In the genomic region with DNA sequence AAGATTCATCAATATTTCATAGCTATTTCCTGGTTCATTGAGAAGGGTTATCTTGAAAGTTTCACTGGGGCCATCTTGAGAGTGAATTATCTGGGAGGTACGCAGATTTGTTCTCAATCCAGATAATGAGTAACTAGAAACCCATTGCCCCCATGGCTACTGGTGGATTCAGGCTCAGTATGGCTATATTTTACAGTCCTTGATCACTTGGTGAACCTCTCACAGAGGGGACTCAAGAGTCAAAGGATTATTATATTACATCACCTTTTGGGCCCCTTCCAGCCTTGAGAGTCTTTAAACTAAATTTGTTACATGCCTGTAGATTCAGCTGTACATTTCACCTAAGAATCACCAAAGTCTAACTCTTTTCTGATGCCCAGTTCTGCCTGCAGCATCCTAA, we compare ENCODE assay signal across 1 cellular context.
TF ChIP-seq lines count a peak whose summit lies in the region.

No MANE protein-coding gene starts in this region.

TF ChIP-seq in GM23338, 12 proteins besides CTCF, POLR2A, EP300 and RAD21:
- TF ChIP-seq, protein P1, sequence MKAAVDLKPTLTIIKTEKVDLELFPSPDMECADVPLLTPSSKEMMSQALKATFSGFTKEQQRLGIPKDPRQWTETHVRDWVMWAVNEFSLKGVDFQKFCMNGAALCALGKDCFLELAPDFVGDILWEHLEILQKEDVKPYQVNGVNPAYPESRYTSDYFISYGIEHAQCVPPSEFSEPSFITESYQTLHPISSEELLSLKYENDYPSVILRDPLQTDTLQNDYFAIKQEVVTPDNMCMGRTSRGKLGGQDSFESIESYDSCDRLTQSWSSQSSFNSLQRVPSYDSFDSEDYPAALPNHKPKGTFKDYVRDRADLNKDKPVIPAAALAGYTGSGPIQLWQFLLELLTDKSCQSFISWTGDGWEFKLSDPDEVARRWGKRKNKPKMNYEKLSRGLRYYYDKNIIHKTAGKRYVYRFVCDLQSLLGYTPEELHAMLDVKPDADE (IDR thresholded peaks at IDR 0.05) = no peak
- TF ChIP-seq CREB1 (CRISPR knock-in tag; IDR thresholded peaks at IDR 0.05; ENCODE audit: low read depth) (no peak), NANOG (IDR thresholded peaks at IDR 0.05; ENCODE audit: borderline replicate concordance) (no peak), POLR2AphosphoS5 (IDR thresholded peaks at IDR 0.05; ENCODE audit: low read depth) (no peak), EZH2 (IDR thresholded peaks at IDR 0.05; ENCODE audit: low read depth, unreplicated experiment) (peak; percentile 0)
- TF ChIP-seq, protein P2, sequence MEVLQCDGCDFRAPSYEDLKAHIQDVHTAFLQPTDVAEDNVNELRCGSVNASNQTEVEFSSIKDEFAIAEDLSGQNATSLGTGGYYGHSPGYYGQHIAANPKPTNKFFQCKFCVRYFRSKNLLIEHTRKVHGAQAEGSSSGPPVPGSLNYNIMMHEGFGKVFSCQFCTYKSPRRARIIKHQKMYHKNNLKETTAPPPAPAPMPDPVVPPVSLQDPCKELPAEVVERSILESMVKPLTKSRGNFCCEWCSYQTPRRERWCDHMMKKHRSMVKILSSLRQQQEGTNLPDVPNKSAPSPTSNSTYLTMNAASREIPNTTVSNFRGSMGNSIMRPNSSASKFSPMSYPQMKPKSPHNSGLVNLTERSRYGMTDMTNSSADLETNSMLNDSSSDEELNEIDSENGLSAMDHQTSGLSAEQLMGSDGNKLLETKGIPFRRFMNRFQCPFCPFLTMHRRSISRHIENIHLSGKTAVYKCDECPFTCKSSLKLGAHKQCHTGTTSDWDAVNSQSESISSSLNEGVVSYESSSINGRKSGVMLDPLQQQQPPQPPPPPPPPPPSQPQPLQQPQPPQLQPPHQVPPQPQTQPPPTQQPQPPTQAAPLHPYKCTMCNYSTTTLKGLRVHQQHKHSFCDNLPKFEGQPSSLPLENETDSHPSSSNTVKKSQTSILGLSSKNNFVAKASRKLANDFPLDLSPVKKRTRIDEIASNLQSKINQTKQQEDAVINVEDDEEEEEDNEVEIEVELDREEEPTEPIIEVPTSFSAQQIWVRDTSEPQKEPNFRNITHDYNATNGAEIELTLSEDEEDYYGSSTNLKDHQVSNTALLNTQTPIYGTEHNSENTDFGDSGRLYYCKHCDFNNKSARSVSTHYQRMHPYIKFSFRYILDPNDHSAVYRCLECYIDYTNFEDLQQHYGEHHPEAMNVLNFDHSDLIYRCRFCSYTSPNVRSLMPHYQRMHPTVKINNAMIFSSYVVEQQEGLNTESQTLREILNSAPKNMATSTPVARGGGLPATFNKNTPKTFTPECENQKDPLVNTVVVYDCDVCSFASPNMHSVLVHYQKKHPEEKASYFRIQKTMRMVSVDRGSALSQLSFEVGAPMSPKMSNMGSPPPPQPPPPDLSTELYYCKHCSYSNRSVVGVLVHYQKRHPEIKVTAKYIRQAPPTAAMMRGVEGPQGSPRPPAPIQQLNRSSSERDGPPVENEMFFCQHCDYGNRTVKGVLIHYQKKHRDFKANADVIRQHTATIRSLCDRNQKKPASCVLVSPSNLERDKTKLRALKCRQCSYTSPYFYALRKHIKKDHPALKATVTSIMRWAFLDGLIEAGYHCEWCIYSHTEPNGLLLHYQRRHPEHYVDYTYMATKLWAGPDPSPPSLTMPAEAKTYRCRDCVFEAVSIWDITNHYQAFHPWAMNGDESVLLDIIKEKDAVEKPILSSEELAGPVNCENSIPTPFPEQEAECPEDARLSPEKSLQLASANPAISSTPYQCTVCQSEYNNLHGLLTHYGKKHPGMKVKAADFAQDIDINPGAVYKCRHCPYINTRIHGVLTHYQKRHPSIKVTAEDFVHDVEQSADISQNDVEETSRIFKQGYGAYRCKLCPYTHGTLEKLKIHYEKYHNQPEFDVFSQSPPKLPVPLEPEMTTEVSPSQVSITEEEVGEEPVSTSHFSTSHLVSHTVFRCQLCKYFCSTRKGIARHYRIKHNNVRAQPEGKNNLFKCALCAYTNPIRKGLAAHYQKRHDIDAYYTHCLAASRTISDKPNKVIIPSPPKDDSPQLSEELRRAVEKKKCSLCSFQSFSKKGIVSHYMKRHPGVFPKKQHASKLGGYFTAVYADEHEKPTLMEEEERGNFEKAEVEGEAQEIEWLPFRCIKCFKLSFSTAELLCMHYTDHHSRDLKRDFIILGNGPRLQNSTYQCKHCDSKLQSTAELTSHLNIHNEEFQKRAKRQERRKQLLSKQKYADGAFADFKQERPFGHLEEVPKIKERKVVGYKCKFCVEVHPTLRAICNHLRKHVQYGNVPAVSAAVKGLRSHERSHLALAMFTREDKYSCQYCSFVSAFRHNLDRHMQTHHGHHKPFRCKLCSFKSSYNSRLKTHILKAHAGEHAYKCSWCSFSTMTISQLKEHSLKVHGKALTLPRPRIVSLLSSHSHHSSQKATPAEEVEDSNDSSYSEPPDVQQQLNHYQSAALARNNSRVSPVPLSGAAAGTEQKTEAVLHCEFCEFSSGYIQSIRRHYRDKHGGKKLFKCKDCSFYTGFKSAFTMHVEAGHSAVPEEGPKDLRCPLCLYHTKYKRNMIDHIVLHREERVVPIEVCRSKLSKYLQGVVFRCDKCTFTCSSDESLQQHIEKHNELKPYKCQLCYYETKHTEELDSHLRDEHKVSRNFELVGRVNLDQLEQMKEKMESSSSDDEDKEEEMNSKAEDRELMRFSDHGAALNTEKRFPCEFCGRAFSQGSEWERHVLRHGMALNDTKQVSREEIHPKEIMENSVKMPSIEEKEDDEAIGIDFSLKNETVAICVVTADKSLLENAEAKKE (CRISPR knock-in tag; IDR thresholded peaks at IDR 0.05) = no peak
